8 cellular contexts compared by ENCODE assay signal in genomic region chr17:67293251-67294203, GRCh38. TPM values are rescaled to one million over a fixed set of nuclear protein-coding genes. Genes with fewer than 3 reads are reported as not detected.
DNase-seq lines count a peak whose midpoint lies in the region; FAIRE-seq and TF ChIP-seq lines count a peak whose summit lies in the region.

No MANE protein-coding gene starts in this region.

- peak; percentile 73 to 81 for TF ChIP-seq RAD21 in H1 (IDR thresholded peaks at IDR 0.05 in 1 of 2, conservative IDR thresholded peaks at IDR 0.05 in 1 of 2; ENCODE audit: low read depth in 2 of 2, low read length in 2 of 2)

- H3K79me1 ChIP-seq in H9 (ENCODE audit: insufficient read depth, low read depth, low read length, poor library complexity, severe bottlenecking) (no peaks in the 10 kb centered on the region), H1 (ENCODE audit: low read depth, low read length) (no peaks in the 10 kb centered on the region)

- peak; percentile 92 for TF ChIP-seq CTCF in GM12872 (IDR thresholded peaks at IDR 0.05; ENCODE audit: insufficient read depth, low read depth, low read length)
- TF ChIP-seq CTCF in H9 (conservative IDR thresholded peaks at IDR 0.05): peak; percentile 90
- peak; percentile 88 for TF ChIP-seq CTCF in NB4 (IDR thresholded peaks at IDR 0.05; ENCODE audit: low read depth, low read length)
- peak; percentile 81 to 90 (median 83) for TF ChIP-seq CTCF in H1 (IDR thresholded peaks at IDR 0.05; ENCODE audit: control extremely low read depth in 1 of 3, insufficient read depth in 1 of 3, low read depth in 1 of 3, low read length in 3 of 3)

- H2BK20ac ChIP-seq in H9 (ENCODE audit: low read depth, low read length, poor library complexity, severe bottlenecking) (no peak overlapping the region), H1 (ENCODE audit: low read length) (no peak overlapping the region)

- no peak overlapping the region for H3K56ac ChIP-seq in H9 (ENCODE audit: insufficient read length, low read depth, low read length)
- no peak overlapping the region for H3K56ac ChIP-seq in H1 (replicated peaks; ENCODE audit: insufficient read length, low read depth, low read length)

- POLR2A ChIA-PET in activated CD4-positive, alpha-beta memory T cell treated with anti-CD3 and anti-CD28 coated beads for 36 hours (lab: Charles Lee): no interaction called here
- POLR2A ChIA-PET in H1 (lab: Charles Lee; ENCODE audit: partially characterized antibody): interaction anchor here (0.9 kb wide), 1 partner anchor 72 kb away, joined by 3 read pairs; no protein-coding TSS in a partner anchor

- no peak overlapping the region for H3K4me3 ChIP-seq in NB4 (ENCODE audit: low read depth, low read length)
- H3K4me3 ChIP-seq in H1 (ENCODE audit: extremely low read depth in 1 of 4, insufficient read depth in 2 of 4, low read depth in 3 of 4, low read length in 4 of 4): no peak overlapping the region

- no peak overlapping the region for H2AK5ac ChIP-seq in H9 (ENCODE audit: insufficient read length, low read length)
- H2AK5ac ChIP-seq in H1 (ENCODE audit: low read depth, low read length): no peak overlapping the region

- no peak overlapping the region for H3K14ac ChIP-seq in H9 (ENCODE audit: insufficient read depth, low read length)
- H3K14ac ChIP-seq in H1 (ENCODE audit: insufficient read length): no peak overlapping the region

- H3K79me2 ChIP-seq in H9 (ENCODE audit: insufficient read depth, low read length) (no peaks in the 10 kb centered on the region), H1 (ENCODE audit: control insufficient read depth in 1 of 2, insufficient read depth in 2 of 2, low read length in 2 of 2) (no peaks in the 10 kb centered on the region)

- H3K4me1 ChIP-seq in H9 (ENCODE audit: insufficient read depth, low read length): no peaks in the 10 kb centered on the region; the same call in 1 of the 2 replicates
- peaks cover 0 to 7% (median 0%) of the 10 kb centered on the region in 4 experiments; a peak in 1 of 7 replicates for H3K4me1 ChIP-seq in H1 (replicated peaks in 1 of 4; ENCODE audit: control insufficient read depth in 3 of 4, insufficient read depth in 4 of 4, low read length in 3 of 4)

- H2BK12ac ChIP-seq in H9 (ENCODE audit: insufficient read length, low read depth, low read length) (no peak overlapping the region), H1 (ENCODE audit: low read depth, low read length) (no peak overlapping the region)

- intact Hi-C loops in activated CD4-positive, alpha-beta memory T cell treated with anti-CD3 and anti-CD28 coated beads for 36 hours (cut with micrococcal nuclease): loop anchor here (1.0 kb wide), 1 partner anchor 72 kb away; no protein-coding TSS in a partner anchor

- no CpG with 5 or more reads among the region's 32 CpGs for WGBS in H9 (ENCODE audit: extremely low coverage, insufficient read length, low lambda C conversion rate)
- 76% methylated on average over 32 of the region's 32 CpGs; no CpG with 5 or more reads in 1 of the 2 experiments for WGBS in H1 (ENCODE audit: extremely low coverage in 1 of 2, insufficient coverage in 1 of 2, insufficient read length in 1 of 2, insufficient replicate concordance in 2 of 2, low coverage in 1 of 2, low lambda C conversion rate in 2 of 2, missing lambda C conversion rate in 1 of 2), 2 experiments

- no peaks in the 10 kb centered on the region for H3K9me3 ChIP-seq in H9 (ENCODE audit: control insufficient read depth, low read depth, low read length)
- no peaks in the 10 kb centered on the region for H3K9me3 ChIP-seq in H1 (ENCODE audit: insufficient read depth in 2 of 2, low read depth in 1 of 2, low read length in 1 of 2)

- no peaks in the 10 kb centered on the region for H3K23me2 ChIP-seq in H9 (ENCODE audit: insufficient read length, low read depth, low read length, poor library complexity, severe bottlenecking)
- no peaks in the 10 kb centered on the region for H3K23me2 ChIP-seq in H1 (ENCODE audit: low read depth, low read length)

- H3T11ph ChIP-seq in H9 (ENCODE audit: low read length): no peak overlapping the region

- TF ChIP-seq POLR2A in NB4 (IDR thresholded peaks at IDR 0.05; ENCODE audit: extremely low read depth, insufficient read length) (no peak), H1 (IDR thresholded peaks at IDR 0.05; ENCODE audit: control extremely low read depth in 1 of 2, low read depth in 2 of 2, low read length in 2 of 2) (no peak)

- H2BK120ac ChIP-seq in H9 (ENCODE audit: low read depth, low read length, poor library complexity, severe bottlenecking) (no peak overlapping the region), H1 (replicated peaks; ENCODE audit: low read depth, low read length) (no peak overlapping the region)

- no peak overlapping the region for H3K4me3 Mint-ChIP-seq in H9
- no peak overlapping the region for H3K4me3 Mint-ChIP-seq in activated CD4-positive, alpha-beta memory T cell treated with anti-CD3 and anti-CD28 coated beads for 36 hours

- H4K20me1 ChIP-seq in H9 (ENCODE audit: control insufficient read depth, insufficient read depth, insufficient read length): no peaks in the 10 kb centered on the region
- H4K20me1 ChIP-seq in H1 (replicated peaks in 1 of 2; ENCODE audit: control insufficient read depth in 1 of 2, insufficient read depth in 2 of 2, low read length in 2 of 2): no peaks in the 10 kb centered on the region

- H3K18ac ChIP-seq in H9 (ENCODE audit: insufficient read length, low read depth, low read length) (no peak overlapping the region), H1 (ENCODE audit: extremely low read depth, low read length) (no peak overlapping the region)

- H3K27ac ChIP-seq in H9 (ENCODE audit: insufficient read length, low read depth, low read length) (no peak overlapping the region), H1 (ENCODE audit: low read depth, low read length) (no peak overlapping the region)

- no peak overlapping the region for H2BK5ac ChIP-seq in H9 (ENCODE audit: insufficient read length, low read length)
- no peak overlapping the region for H2BK5ac ChIP-seq in H1 (ENCODE audit: low read depth, low read length)

- no peak overlapping the region for H3K9ac ChIP-seq in H9 (ENCODE audit: extremely low read depth, insufficient read length, low read length)
- no peak overlapping the region for H3K9ac ChIP-seq in H1 (replicated peaks in 1 of 4; ENCODE audit: extremely low read depth in 1 of 4, low read depth in 3 of 4, low read length in 3 of 4)

- no peak overlapping the region for H4K91ac ChIP-seq in H9 (ENCODE audit: insufficient read length, low read depth, low read length)
- no peak overlapping the region for H4K91ac ChIP-seq in H1 (replicated peaks; ENCODE audit: insufficient read length, low read length)

- H2AFZ ChIP-seq in H9 (ENCODE audit: low read length) (no peak overlapping the region), H1 (ENCODE audit: low read length) (0 out of 2 replicates have a peak overlapping the region, but pooled peaks have one; percentile 68)

- H3K4ac ChIP-seq in H9 (ENCODE audit: low read depth, low read length) (no peak overlapping the region), H1 (replicated peaks; ENCODE audit: insufficient read length, low read depth, low read length) (no peak overlapping the region)

- no peak overlapping the region for H4K5ac ChIP-seq in H9 (ENCODE audit: insufficient read length, low read depth, low read length)
- no peak overlapping the region for H4K5ac ChIP-seq in H1 (ENCODE audit: insufficient read length, low read depth, low read length)

- H3K4me2 ChIP-seq in H9 (ENCODE audit: insufficient read depth, insufficient read length, low read length): no peak overlapping the region
- no peak overlapping the region for H3K4me2 ChIP-seq in H1 (ENCODE audit: insufficient read depth in 1 of 2, low read depth in 2 of 2, low read length in 2 of 2)

- H4K8ac ChIP-seq in H9 (replicated peaks; ENCODE audit: insufficient read length, low read depth, low read length) (no peak overlapping the region), H1 (ENCODE audit: extremely low read depth, insufficient read depth, low read length) (peak overlapping the region; percentile 45; the same call in 1 of the 2 replicates)

- DNase-seq in H9: peak; percentile 93
- DNase-seq in NB4 (ENCODE audit: low read depth): peak; percentile 84
- DNase-seq in activated CD4-positive, alpha-beta memory T cell treated with anti-CD3 and anti-CD28 coated beads for 36 hours: peak; percentile 80
- DNase-seq in H1 (ENCODE audit: low read depth in 1 of 2, low spot score in 2 of 2): peak; percentile 57 to 79
- DNase-seq in myocyte (ENCODE audit: low read depth): peak; percentile 56
- peak; percentile 35 to 40 for DNase-seq in stimulated activated CD8-positive, alpha-beta memory T cell treated with anti-CD3 and anti-CD28 coated beads, Interleukin-7, amount 100 ng/mL, for 4 hours (ENCODE audit: low read depth in 2 of 2)
- DNase-seq in T1000 (lab: John Stamatoyannopoulos, UW): no peak

- no peaks in the 10 kb centered on the region for H3K36me3 ChIP-seq in H1 (ENCODE audit: control insufficient read depth in 2 of 4, insufficient read depth in 4 of 4, low read length in 3 of 4)

- FAIRE-seq in H1 (lab: Jason Lieb, UNC): peak; percentile 78

- H3K27me3 Mint-ChIP-seq in H9 (ENCODE audit: low read depth): peaks cover 2% of the 10 kb centered on the region; the same call in 1 of the 2 replicates
- H3K27me3 Mint-ChIP-seq in activated CD4-positive, alpha-beta memory T cell treated with anti-CD3 and anti-CD28 coated beads for 36 hours: no peaks in the 10 kb centered on the region

- H3K4me1 Mint-ChIP-seq in H9: peaks cover 12 to 14% of the 10 kb centered on the region in 2 experiments
- H3K4me1 Mint-ChIP-seq in activated CD4-positive, alpha-beta memory T cell treated with anti-CD3 and anti-CD28 coated beads for 36 hours (ENCODE audit: low read depth): no peaks in the 10 kb centered on the region

- H3K9me3 Mint-ChIP-seq in H9: no peaks in the 10 kb centered on the region; a peak in 1 of 5 replicates
- H3K9me3 Mint-ChIP-seq in activated CD4-positive, alpha-beta memory T cell treated with anti-CD3 and anti-CD28 coated beads for 36 hours: no peaks in the 10 kb centered on the region

- no peak for TF ChIP-seq EP300 in H1 (IDR thresholded peaks at IDR 0.05; ENCODE audit: borderline replicate concordance in 1 of 2, low read depth in 2 of 2, low read length in 2 of 2)

- CTCF ChIA-PET in activated CD4-positive, alpha-beta memory T cell treated with anti-CD3 and anti-CD28 coated beads for 36 hours (lab: Charles Lee): interaction anchor here (0.6 to 9.7 kb wide), 14 partner anchors 8 to 166 kb away, joined by 3 to 96 read pairs (median 3); no protein-coding TSS in a partner anchor
- CTCF ChIA-PET in H1 (lab: Charles Lee; ENCODE audit: partially characterized antibody): interaction anchor here (0.6 to 23.4 kb wide), 20 partner anchors 9 to 1439 kb away, joined by 3 to 253 read pairs (median 4); partner anchors contain the start of gene HELZ

- H2BK15ac ChIP-seq in H9 (ENCODE audit: low read depth, low read length) (no peak overlapping the region), H1 (ENCODE audit: low read length) (no peak overlapping the region)

- H3K27me3 ChIP-seq in H9 (ENCODE audit: insufficient read depth, low read length) (no peaks in the 10 kb centered on the region), H1 (replicated peaks in 1 of 4; ENCODE audit: control insufficient read depth in 3 of 4, extremely low read depth in 1 of 4, insufficient read depth in 3 of 4, low read length in 3 of 4) (no peaks in the 10 kb centered on the region)

- H3K27ac Mint-ChIP-seq in H9: no peak overlapping the region; a peak in 1 of 7 replicates
- H3K27ac Mint-ChIP-seq in activated CD4-positive, alpha-beta memory T cell treated with anti-CD3 and anti-CD28 coated beads for 36 hours: no peak overlapping the region

- no peak overlapping the region for H3K23ac ChIP-seq in H9 (ENCODE audit: insufficient read length, low read depth, low read length)
- H3K23ac ChIP-seq in H1 (ENCODE audit: insufficient read length): no peak overlapping the region

- no peaks in the 10 kb centered on the region; a peak in 1 of 7 replicates for H3K36me3 Mint-ChIP-seq in H9 (ENCODE audit: insufficient read depth in 1 of 3, low read depth in 3 of 3)
- H3K36me3 Mint-ChIP-seq in activated CD4-positive, alpha-beta memory T cell treated with anti-CD3 and anti-CD28 coated beads for 36 hours: no peaks in the 10 kb centered on the region

RNA-seq across cellular contexts. Expression of gene HELZ, which starts 48.5 kb away (rescaled TPM):
- total RNA-seq in H9 (2021): 49.3 and 49.8 TPM in 2 replicates
- 10 to 100 TPM; 52.0 to 53.1 TPM for total RNA-seq in activated CD4-positive, alpha-beta memory T cell treated with anti-CD3 and anti-CD28 coated beads for 36 hours
- 47.3 and 48.7 TPM in 2 replicates for total RNA-seq in H1 (2021; fragmentation: NEBNext Ultra II Directional; extraction: Animal tissue kit (Norgen Biotek cat#: 25700))
- polyA plus RNA-seq in H1 (2011; rRNA removed): 7.9 and 10.0 TPM in 2 replicates
- 10.1 TPM for polyA plus RNA-seq in H1 (2011; cell fraction: cytosol; rRNA removed)
- 14.5 TPM for polyA plus RNA-seq in H1 (2011; cell fraction: nucleus; rRNA removed)
- 5.4 to 17.7 TPM (median 9.1 TPM) in 4 replicates for polyA plus RNA-seq in H1 (2012, experiment 1 of 2)
- 0.30 TPM for polyA plus RNA-seq in H1 (2012, experiment 2 of 2)
- polyA plus RNA-seq in H1 (2013, experiment 1 of 2): 12.5 TPM
- 11.5 TPM for polyA plus RNA-seq in H1 (2013, experiment 2 of 2)
- 49.8 and 73.0 TPM in 2 replicates for polyA minus RNA-seq in H1 (2011; rRNA and poly(A)+ RNA removed)
- polyA minus RNA-seq in H1 (2011; cell fraction: cytosol; rRNA and poly(A)+ RNA removed): 30.8 TPM
- 62.5 TPM for polyA minus RNA-seq in H1 (2011; cell fraction: nucleus; rRNA and poly(A)+ RNA removed)
- 41.9 and 43.7 TPM in 2 replicates for total RNA-seq in myocyte
- 6.3 TPM for polyA plus RNA-seq in myocyte (2012)
